ENCODE assay signal across 10 cellular contexts in the genomic region with DNA sequence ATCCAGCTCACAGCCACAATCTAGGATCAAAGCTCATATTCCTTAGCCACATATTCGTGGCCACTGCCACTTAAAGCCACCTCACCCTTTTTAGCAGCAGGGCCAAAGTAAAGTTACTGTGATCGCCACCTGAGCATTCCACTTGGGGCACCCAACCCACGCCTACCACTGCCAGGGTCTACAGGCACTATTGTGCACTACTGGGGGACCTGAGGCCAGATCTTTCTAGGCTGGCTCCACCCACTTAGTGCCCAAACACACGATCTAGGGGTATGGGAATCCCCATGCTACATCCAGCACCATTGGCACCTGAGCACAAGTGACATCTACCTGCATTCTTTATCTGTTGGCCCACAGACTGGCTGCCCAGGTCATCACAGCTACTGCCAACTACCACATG.
"Had no signal": no experiment of that assay in that cellular context is flagged by ENCODE, and none has a peak within 500 bp of the region (broad histone marks: within the 10 kb centered on the region; RNA-seq: fewer than 3 reads in every experiment).

No MANE protein-coding gene starts in this region.

- H3K9ac ChIP-seq: GM23248 had no signal

- H3K4me3 Mint-ChIP-seq: HFFc6, IgD-negative memory B cell had no signal

- H2AFZ ChIP-seq: GM23248 had no signal

- ATAC-seq: HCT116, HepG2 had no signal

- H3K9me3 ChIP-seq: HAP-1 had no signal

- H3K4me3 ChIP-seq: GM23248, HAP-1 had no signal

- H3K27ac ChIP-seq: GM23248, HL-60 had no signal

- H3K27ac Mint-ChIP-seq: HFFc6, IgD-negative memory B cell had no signal

- H3K27me3 Mint-ChIP-seq: IgD-negative memory B cell had no signal

- DNase-seq: GM23248, GOT3, H7, HFFc6, KBM-7 had no signal

- H3K36me3 Mint-ChIP-seq: IgD-negative memory B cell had no signal

- H3K4me1 ChIP-seq: HAP-1 had no signal

- H3K36me3 ChIP-seq: HAP-1 had no signal

- H3K4me1 Mint-ChIP-seq: IgD-negative memory B cell had no signal
